26 cellular contexts compared by ENCODE assay signal in the genomic region with DNA sequence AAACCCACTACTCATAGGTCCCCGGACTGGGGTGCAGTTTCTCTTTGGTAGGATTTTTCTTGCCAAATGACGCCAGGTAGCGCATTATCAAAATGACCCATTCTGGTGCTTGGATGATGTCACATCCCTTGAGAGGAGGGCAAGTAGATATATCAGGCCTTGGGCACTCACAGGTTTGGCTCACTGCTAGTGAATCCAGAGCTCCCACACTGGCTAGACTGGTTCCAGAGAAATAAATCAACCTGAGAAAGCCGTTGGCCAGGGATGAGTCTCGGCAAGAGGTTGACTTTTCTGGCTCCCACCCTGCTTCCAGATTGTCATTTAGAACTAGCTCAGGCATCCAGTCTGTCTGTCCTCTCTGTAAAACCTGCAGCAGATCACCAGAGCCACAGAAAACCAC.
DNase-seq lines count a peak whose midpoint lies in the region; ATAC-seq, FAIRE-seq and TF ChIP-seq lines count a peak whose summit lies in the region.
"Had no signal": no experiment of that assay in that cellular context is flagged by ENCODE, and none has a peak within 500 bp of the region (broad histone marks: within the 10 kb centered on the region; RNA-seq: fewer than 3 reads in every experiment).

No MANE protein-coding gene starts in this region.

- TF ChIP-seq CTCF in IMR-90 (conservative IDR thresholded peaks at IDR 0.05; ENCODE audit: low read depth, low read length) (no peak), bronchial epithelial cell (IDR thresholded peaks at IDR 0.05; ENCODE audit: insufficient read depth, low read length, severe bottlenecking) (no peak), keratinocyte (optimal IDR thresholded peaks at IDR 0.05 in 1 of 3, IDR thresholded peaks at IDR 0.05 in 1 of 3, conservative IDR thresholded peaks at IDR 0.05 in 1 of 3; ENCODE audit: extremely low read depth in 1 of 3, insufficient read depth in 2 of 3, low read length in 3 of 3) (no peak), WTC11 (IDR thresholded peaks at IDR 0.05) (no peak), foreskin fibroblast (IDR thresholded peaks at IDR 0.05; ENCODE audit: low read depth, low read length) (no peak)

- no peak for TF ChIP-seq RAD21 in IMR-90 (IDR thresholded peaks at IDR 0.05; ENCODE audit: low read length)

- no peak overlapping the region for H3K4ac ChIP-seq in IMR-90 (ENCODE audit: low read depth, low read length)

- H4K5ac ChIP-seq in IMR-90 (ENCODE audit: low read depth, low read length) = no peak overlapping the region

- no peak overlapping the region for H3K27ac Mint-ChIP-seq in WTC11
- H3K27ac Mint-ChIP-seq: CD14-positive monocyte, HFFc6 had no signal

- TF ChIP-seq POLR2A in IMR-90 (IDR thresholded peaks at IDR 0.05; ENCODE audit: low read depth, low read length) = no peak

- no peak overlapping the region for H2AK9ac ChIP-seq in IMR-90 (replicated peaks; ENCODE audit: low read depth, low read length, poor library complexity)

- H3K4me3 ChIP-seq in IMR-90 (ENCODE audit: insufficient read depth, low read depth, low read length) = no peak overlapping the region
- H3K4me3 ChIP-seq in bronchial epithelial cell (ENCODE audit: low read depth, low read length) = no peak overlapping the region
- H3K4me3 ChIP-seq in keratinocyte (ENCODE audit: control insufficient read depth in 2 of 3, extremely low read depth in 1 of 3, insufficient read depth in 2 of 3, low read depth in 1 of 3, low read length in 3 of 3) = no peak overlapping the region
- H3K4me3 ChIP-seq in foreskin fibroblast (ENCODE audit: low read depth in 1 of 2, low read length in 2 of 2) = no peak overlapping the region
- H3K4me3 ChIP-seq: A549; BLaER1 treated with 17β-estradiol and CSF1 and Interleukin-3, amounts not matched to agents 10 nM and 100 nM; GM12878; HAP-1 had no signal

- dilution Hi-C loops in IMR-90 (cut with HindIII; ENCODE audit: low sequenced_read_pairs, unreplicated experiment) (no loop called here), keratinocyte (cut with MboI; ENCODE audit: extremely low pct_ligation_motif_present, low sequenced_read_pairs) (no loop called here)

- H3K36me3 ChIP-seq in IMR-90 (ENCODE audit: control insufficient read depth, insufficient read depth, low read length) = no peaks in the 10 kb centered on the region
- H3K36me3 ChIP-seq in bronchial epithelial cell (ENCODE audit: control insufficient read depth, insufficient read depth, low read length) = no peaks in the 10 kb centered on the region
- H3K36me3 ChIP-seq in keratinocyte (ENCODE audit: control insufficient read depth in 2 of 2, extremely low read depth in 1 of 2, insufficient read depth in 2 of 2, low read length in 2 of 2) = no peaks in the 10 kb centered on the region
- H3K36me3 ChIP-seq: BE2C; BLaER1 treated with 17β-estradiol and CSF1 and Interleukin-3, amounts not matched to agents 10 nM and 100 nM; HAP-1 had no signal

- intact Hi-C loops in IMR-90 (cut with micrococcal nuclease) = no loop called here

- H2BK120ac ChIP-seq in IMR-90 (ENCODE audit: low read depth, low read length) = no peak overlapping the region

- no peaks in the 10 kb centered on the region for H3K36me3 Mint-ChIP-seq in WTC11
- H3K36me3 Mint-ChIP-seq: CD14-positive monocyte; CD4-positive, alpha-beta memory T cell had no signal

- H3K27me3 ChIP-seq in IMR-90 (ENCODE audit: control insufficient read depth, insufficient read depth, low read length) (no peaks in the 10 kb centered on the region), bronchial epithelial cell (ENCODE audit: control insufficient read depth, insufficient read depth, low read length) (no peaks in the 10 kb centered on the region), keratinocyte (ENCODE audit: control insufficient read depth, extremely low read depth, insufficient read depth, low read length) (no peaks in the 10 kb centered on the region)
- H3K27me3 ChIP-seq: BE2C; BLaER1 treated with 17β-estradiol and CSF1 and Interleukin-3, amounts not matched to agents 10 nM and 100 nM had no signal

- no peak overlapping the region for H2BK20ac ChIP-seq in IMR-90 (ENCODE audit: low read depth, low read length)

- no TSS peak for BruUV-seq in IMR-90 (replicated peaks; lab: Mats Ljungman, UMichigan)

- H4K8ac ChIP-seq in IMR-90 (ENCODE audit: low read depth in 2 of 2, low read length in 2 of 2) = no peak overlapping the region

- CTCF ChIA-PET in IMR-90 (lab: Yijun Ruan, JAX) (no interaction called here), WTC11 (lab: Charles Lee) (no interaction called here)

- H3K27me3 Mint-ChIP-seq in WTC11 (ENCODE audit: low read depth) = no peaks in the 10 kb centered on the region

- no peak overlapping the region for H3K4me2 ChIP-seq in IMR-90 (ENCODE audit: low read depth, low read length)
- H3K4me2 ChIP-seq in keratinocyte (ENCODE audit: control insufficient read depth, extremely low read depth, insufficient read depth, low read depth, low read length) = no peak overlapping the region
- H3K4me2 ChIP-seq: A549; BLaER1 treated with 17β-estradiol and CSF1 and Interleukin-3, amounts not matched to agents 10 nM and 100 nM had no signal

- H3K56ac ChIP-seq in IMR-90 (ENCODE audit: extremely low read depth, insufficient read depth, low read length) = no peak overlapping the region

- DNase-seq in IMR-90 (no peak), bronchial epithelial cell (ENCODE audit: low read depth) (no peak), keratinocyte (ENCODE audit: low read depth, low spot score) (no peak), WTC11 (ENCODE audit: low spot score) (no peak), NCI-H526 treated with DMSO at 0.1 percent for 48 hours (lab: John Stamatoyannopoulos, UW) (no peak), foreskin fibroblast (no peak)
- DNase-seq: 8988T; ACHN; AML-193; BE2C; Calu3; CD4-positive, alpha-beta memory T cell; COR-L47; DMS79; EL; GDM1; GOT3; HFFc6 had no signal

- POLR2A ChIA-PET in IMR-90 (lab: Charles Lee; ENCODE audit: unreplicated experiment) (no interaction called here), WTC11 (lab: Charles Lee) (no interaction called here)

- H3K14ac ChIP-seq in IMR-90 (replicated peaks; ENCODE audit: low read depth, low read length) = no peak overlapping the region

- no peaks in the 10 kb centered on the region for H3K4me1 ChIP-seq in IMR-90 (ENCODE audit: control insufficient read depth, insufficient read depth, low read length)
- H3K4me1 ChIP-seq in keratinocyte (ENCODE audit: control insufficient read depth, extremely low read depth, insufficient read depth, low read length) = peaks cover 3% of the 10 kb centered on the region
- H3K4me1 ChIP-seq: A549; BE2C; BLaER1 treated with 17β-estradiol and CSF1 and Interleukin-3, amounts not matched to agents 10 nM and 100 nM; HAP-1 had no signal

- H3K9me3 ChIP-seq in IMR-90 (ENCODE audit: control insufficient read depth, insufficient read depth, low read length) (peaks cover 6% of the 10 kb centered on the region), keratinocyte (ENCODE audit: control insufficient read depth, low read depth, low read length) (no peaks in the 10 kb centered on the region)
- H3K9me3 ChIP-seq: A549, BE2C, HAP-1 had no signal

- H4K20me1 ChIP-seq in IMR-90 (ENCODE audit: insufficient read depth, low read length) = no peaks in the 10 kb centered on the region
- H4K20me1 ChIP-seq in keratinocyte (ENCODE audit: control insufficient read depth, extremely low read depth, insufficient read depth, low read length) = no peaks in the 10 kb centered on the region
- H4K20me1 ChIP-seq: BLaER1 treated with 17β-estradiol and CSF1 and Interleukin-3, amounts not matched to agents 10 nM and 100 nM had no signal

- no peak overlapping the region for H3K23ac ChIP-seq in IMR-90 (ENCODE audit: low read depth, low read length)

- H2BK15ac ChIP-seq in IMR-90 (ENCODE audit: low read depth, low read length) = no peak overlapping the region

- 0 out of 2 replicates have a peak, but pooled peaks cover 2% of the 10 kb centered on the region for H3K9me3 Mint-ChIP-seq in WTC11

- no peak overlapping the region for H3K4me3 Mint-ChIP-seq in WTC11
- H3K4me3 Mint-ChIP-seq: CD14-positive monocyte; CD4-positive, alpha-beta memory T cell; HFFc6 had no signal

- H3K79me2 ChIP-seq in keratinocyte (ENCODE audit: control insufficient read depth, insufficient read depth, low read length) = no peaks in the 10 kb centered on the region

- no peak overlapping the region for H3K9ac ChIP-seq in IMR-90 (ENCODE audit: low read depth, low read length)
- H3K9ac ChIP-seq in keratinocyte (ENCODE audit: control insufficient read depth, extremely low read depth, insufficient read depth, low read length) = no peak overlapping the region
- H3K9ac ChIP-seq: BLaER1 treated with 17β-estradiol and CSF1 and Interleukin-3, amounts not matched to agents 10 nM and 100 nM had no signal

- H2AK5ac ChIP-seq in IMR-90 (ENCODE audit: low read depth, low read length) = no peak overlapping the region

- ATAC-seq in IMR-90 (ENCODE audit: low read depth) (no peak), esophagus mucosa (peak; percentile 95), WTC11 (no peak)
- ATAC-seq: A549, GM12878 had no signal

- no peak overlapping the region for H2BK5ac ChIP-seq in IMR-90 (ENCODE audit: low read depth, low read length, poor library complexity, severe bottlenecking)

- WGBS in IMR-90 (ENCODE audit: extremely low coverage in 2 of 2, insufficient read length in 1 of 2), 2 experiments = 60% methylated on average over 1 of the region's 5 CpGs; no CpG with 5 or more reads in 1 of the 2 experiments

- no peak overlapping the region for H3K27ac ChIP-seq in IMR-90 (ENCODE audit: insufficient read depth, low read length)
- H3K27ac ChIP-seq in keratinocyte (ENCODE audit: control insufficient read depth, insufficient read depth, low read length) = no peak overlapping the region
- H3K27ac ChIP-seq: A549; BLaER1 treated with 17β-estradiol and CSF1 and Interleukin-3, amounts not matched to agents 10 nM and 100 nM had no signal

- H2AFZ ChIP-seq in IMR-90 (replicated peaks; ENCODE audit: low read length, poor library complexity) (peak overlapping the region; percentile 24), keratinocyte (ENCODE audit: control insufficient read depth, low read length) (peak overlapping the region; percentile 32)

- FAIRE-seq in bronchial epithelial cell (lab: Jason Lieb, UNC) (peak; percentile 47), keratinocyte (lab: Jason Lieb, UNC) (peak; percentile 5)
- FAIRE-seq: A549, GM12878, GM19239, H54 had no signal

- in situ Hi-C loops in IMR-90 (cut with MboI; ENCODE audit: low sequenced_read_pairs) = no loop called here

- no peaks in the 10 kb centered on the region for H3K79me1 ChIP-seq in IMR-90 (ENCODE audit: low read depth in 1 of 2, low read length in 2 of 2)

- H3K18ac ChIP-seq in IMR-90 (ENCODE audit: low read depth, low read length) = no peak overlapping the region

- no peak overlapping the region for H4K91ac ChIP-seq in IMR-90 (ENCODE audit: insufficient read depth, low read depth, low read length)

- H3K4me1 Mint-ChIP-seq in WTC11 = no peaks in the 10 kb centered on the region
- H3K4me1 Mint-ChIP-seq: CD14-positive monocyte; CD4-positive, alpha-beta memory T cell had no signal

- H3K9me1 ChIP-seq in IMR-90 (ENCODE audit: insufficient read depth, low read length) = no peaks in the 10 kb centered on the region
- H3K9me1 ChIP-seq in keratinocyte (ENCODE audit: control insufficient read depth, extremely low read depth, insufficient read depth, low read length) = no peaks in the 10 kb centered on the region

TF ChIP-seq in IMR-90, 13 proteins besides CTCF, POLR2A, EP300 and RAD21 (continues in another document):
- no peak for TF ChIP-seq SMC3 (IDR thresholded peaks at IDR 0.05; ENCODE audit: low read depth, low read length)
